ENCODE assay signal across 18 cellular contexts in the genomic region with DNA sequence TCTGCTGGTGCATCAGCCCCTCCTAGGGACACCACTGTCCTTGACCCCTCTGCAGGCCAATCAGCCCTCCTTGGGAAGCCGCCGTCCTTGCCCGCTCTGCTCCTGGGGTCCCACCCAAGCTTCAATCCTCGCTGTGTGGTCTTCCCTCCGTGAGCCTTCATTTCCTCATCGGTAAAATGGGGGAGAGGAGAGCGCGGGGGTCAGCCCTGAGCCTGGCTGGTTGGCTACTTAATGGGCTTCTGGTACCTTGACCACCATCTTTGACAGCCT. TPM values are rescaled to one million over a fixed set of nuclear protein-coding genes. Genes with fewer than 3 reads are reported as not detected.
A peak's percentile ranks its signal among the peaks of the same experiment; 100 is the strongest.
DNase-seq lines count a peak whose midpoint lies in the region; ATAC-seq and TF ChIP-seq lines count a peak whose summit lies in the region.
"Had no signal": no experiment of that assay in that cellular context is flagged by ENCODE, and none has a peak within 500 bp of the region (broad histone marks: within the 10 kb centered on the region; RNA-seq: fewer than 3 reads in every experiment).

No MANE protein-coding gene starts in this region.

- WGBS in thyroid gland, 2 donors = 94 to 96% methylated on average over 8 of the region's 8 CpGs

- no peak for ATAC-seq in HG03139 (IDR thresholded peaks at IDR 0.05; ENCODE audit: unreplicated experiment)
- no peak for ATAC-seq in natural killer cell
- ATAC-seq: PC-3 had no signal

- TF ChIP-seq POLR2A in thyroid gland (IDR thresholded peaks at IDR 0.05) = no peak

- H3K27me3 Mint-ChIP-seq in nephron progenitor cell (ENCODE audit: low read depth, poor library complexity) (no peaks in the 10 kb centered on the region), natural killer cell (ENCODE audit: low read depth in 2 of 2) (peaks cover 0 to 3% of the 10 kb centered on the region in 2 donors)

- H3K36me3 Mint-ChIP-seq in nephron progenitor cell (ENCODE audit: low read depth) (no peaks in the 10 kb centered on the region), natural killer cell (no peaks in the 10 kb centered on the region)
- H3K36me3 Mint-ChIP-seq: CD14-positive monocyte, IgD-negative memory B cell had no signal

- H3K36me3 ChIP-seq in SJCRH30 (no peaks in the 10 kb centered on the region), thyroid gland (no peaks in the 10 kb centered on the region)

- H3K4me1 ChIP-seq in SJCRH30 (peaks cover 38% of the 10 kb centered on the region), thyroid gland (peaks cover 13 to 24% of the 10 kb centered on the region in 2 donors)

- no peak overlapping the region for H3K4me3 Mint-ChIP-seq in nephron progenitor cell
- no peak overlapping the region for H3K4me3 Mint-ChIP-seq in natural killer cell
- H3K4me3 Mint-ChIP-seq: CD14-positive monocyte, IgD-negative memory B cell had no signal

- no peak overlapping the region for H3K27ac Mint-ChIP-seq in nephron progenitor cell
- H3K27ac Mint-ChIP-seq in natural killer cell = no peak overlapping the region
- H3K27ac Mint-ChIP-seq: CD14-positive monocyte, IgD-negative memory B cell had no signal

- no peak for TF ChIP-seq CTCF in coronary artery (IDR thresholded peaks at IDR 0.05)
- TF ChIP-seq CTCF in nephron progenitor cell (IDR thresholded peaks at IDR 0.05) = no peak
- TF ChIP-seq CTCF in thyroid gland (IDR thresholded peaks at IDR 0.05) = no peak
- TF ChIP-seq CTCF in natural killer cell (IDR thresholded peaks at IDR 0.05) = no peak

- no peaks in the 10 kb centered on the region for H3K9me3 ChIP-seq in SJCRH30 (replicated peaks)
- no peaks in the 10 kb centered on the region for H3K9me3 ChIP-seq in thyroid gland

- intact Hi-C loops in thyroid gland (cut with DNase I) = no loop called here
- intact Hi-C loops in natural killer cell (cut with micrococcal nuclease) = no loop called here

- H3K4me3 ChIP-seq in SJCRH30 (no peak overlapping the region), coronary artery (no peak overlapping the region), thyroid gland (replicated peaks in 1 of 3) (no peak overlapping the region)
- H3K4me3 ChIP-seq: GM12878 had no signal

- H3K27ac ChIP-seq in SJCRH30 (peak overlapping the region; percentile 90), coronary artery (peak overlapping the region; percentile 52 to 75), thyroid gland (peak overlapping the region; percentile 19 to 79 (median 71))
- H3K27ac ChIP-seq: HL-60 had no signal

- H3K4me1 Mint-ChIP-seq in nephron progenitor cell = peaks cover 37% of the 10 kb centered on the region
- H3K4me1 Mint-ChIP-seq in natural killer cell = no peaks in the 10 kb centered on the region
- H3K4me1 Mint-ChIP-seq: CD14-positive monocyte had no signal

- H3K27me3 ChIP-seq in SJCRH30 (no peaks in the 10 kb centered on the region), thyroid gland (no peaks in the 10 kb centered on the region)

- DNase-seq in SJCRH30 (no peak), coronary artery (ENCODE audit: low spot score) (no peak), nephron progenitor cell (peak; percentile 1), thyroid gland (no peak), natural killer cell (no peak)
- no peak for DNase-seq in activated CD4-positive, alpha-beta T cell treated with anti-CD3 and anti-CD28 coated beads, Interleukin-2, amount 50 U/mL, for 1 hour
- DNase-seq: ACHN, AML-193, GDM1, Kasumi-1, NCI-H1105, NCI-H82, PC-3 had no signal

- H3K9me3 Mint-ChIP-seq in nephron progenitor cell (no peaks in the 10 kb centered on the region), natural killer cell (no peaks in the 10 kb centered on the region)
- H3K9me3 Mint-ChIP-seq: CD14-positive monocyte, IgD-negative memory B cell had no signal

RNA-seq across cellular contexts. Expression of a gene that starts 12.7 kb away (rescaled TPM):
- 20.3 and 23.4 TPM in 2 replicates for total RNA-seq in SJCRH30 (2014; rRNA removed; shearing (Covaris generic))
- 1 to 10 TPM; 1.1 to 3.8 (median 2.5) TPM for total RNA-seq in thyroid gland
- total RNA-seq in natural killer cell = 10 to 100 TPM in 2 of 3 donors, 1 to 10 TPM in 1; 5.0 to 20.1 (median 18.5) TPM

RNA-seq across cellular contexts. Expression of a gene that starts 31.8 kb away (rescaled TPM):
- total RNA-seq in SJCRH30 (2014; rRNA removed; shearing (Covaris generic)) = 12.1 and 13.6 TPM in 2 replicates
- total RNA-seq in thyroid gland (10 to 100 TPM; 21.4 to 36.7 (median 33.5) TPM), natural killer cell (1 to 10 TPM; 4.5 to 8.3 (median 5.4) TPM)

RNA-seq across cellular contexts. Expression of a gene that starts 33.2 kb away (rescaled TPM):
- 1.1 and 2.0 TPM in 2 replicates for total RNA-seq in SJCRH30 (2014; rRNA removed; shearing (Covaris generic))
- total RNA-seq in thyroid gland = not detected
- total RNA-seq in natural killer cell = not detected
- total RNA-seq: GM12878, PC-3 had no signal

RNA-seq across cellular contexts. Expression of a gene that starts 42.9 kb away (rescaled TPM):
- total RNA-seq in SJCRH30 (2014; rRNA removed; shearing (Covaris generic)) = 3.3 and 3.5 TPM in 2 replicates
- 1 to 10 TPM; 2.4 to 9.3 (median 8.7) TPM for total RNA-seq in thyroid gland
- not detected for total RNA-seq in natural killer cell
- total RNA-seq: GM12878, PC-3 had no signal
